In the genomic region with DNA sequence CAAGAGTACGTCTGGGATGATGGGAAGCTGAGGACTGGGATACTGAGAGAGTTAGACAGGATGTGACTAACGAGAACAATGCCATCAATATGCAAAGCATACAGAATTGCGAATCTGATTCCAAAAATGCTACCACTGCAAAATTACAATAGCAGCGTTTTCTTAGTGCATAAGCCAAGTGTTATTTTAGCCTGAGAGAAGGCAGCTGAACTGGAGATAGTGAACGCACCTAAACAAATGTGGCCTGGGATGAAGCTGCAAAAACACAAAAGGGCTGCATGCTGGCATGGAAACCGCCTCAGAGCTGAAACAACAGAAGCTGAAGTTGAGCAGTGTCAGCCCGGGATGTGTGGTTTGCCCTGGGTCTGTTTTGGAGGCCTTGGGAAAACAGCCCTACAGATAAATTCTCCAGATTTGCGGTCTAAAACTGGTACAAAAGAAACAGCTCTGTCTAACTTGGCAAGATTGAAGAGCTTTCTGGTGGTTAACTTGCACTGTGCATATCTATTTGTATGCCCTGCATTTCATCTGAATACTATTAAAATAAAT, we compare ENCODE assay signal across 1 cellular context.
TF ChIP-seq lines count a peak whose summit lies in the region.

No MANE protein-coding gene starts in this region.

TF ChIP-seq in SK-N-SH, 30 proteins besides CTCF, POLR2A, EP300 and RAD21:
- TF ChIP-seq SMC3 (IDR thresholded peaks at IDR 0.05; ENCODE audit: low read depth, low read length) (no peak), RFX5 (IDR thresholded peaks at IDR 0.05; ENCODE audit: low read length) (no peak), YY1 (IDR thresholded peaks at IDR 0.05; ENCODE audit: low read depth) (no peak), FOXM1 (IDR thresholded peaks at IDR 0.05; ENCODE audit: low read depth) (0 out of 2 replicates have a peak, but pooled peaks have one; percentile 20), ELF1 (IDR thresholded peaks at IDR 0.05) (no peak), FOXJ3 (CRISPR knock-in tag; IDR thresholded peaks at IDR 0.05) (no peak), TCF12 (IDR thresholded peaks at IDR 0.05) (peak; percentile 83), RCOR1 (IDR thresholded peaks at IDR 0.05; ENCODE audit: low read length) (0 out of 2 replicates have a peak, but pooled peaks have one; percentile 68), CHD2 (IDR thresholded peaks at IDR 0.05; ENCODE audit: low read length, partially characterized antibody) (no peak), MEF2A (IDR thresholded peaks at IDR 0.05; ENCODE audit: borderline replicate concordance, low read depth) (no peak), RXRA (IDR thresholded peaks at IDR 0.05; ENCODE audit: borderline replicate concordance, low read depth) (no peak), GABPA (IDR thresholded peaks at IDR 0.05; ENCODE audit: low read depth) (no peak), FOSL2 (IDR thresholded peaks at IDR 0.05; ENCODE audit: borderline replicate concordance, low read depth) (no peak), GATA2 (CRISPR knock-in tag; IDR thresholded peaks at IDR 0.05) (peak; percentile 38), EZH2phosphoT487 (IDR thresholded peaks at IDR 0.05; ENCODE audit: borderline replicate concordance, low read depth) (no peak; the same call in 1 of the 2 replicates), NRF1 (IDR thresholded peaks at IDR 0.05; ENCODE audit: low read depth, low read length) (no peak), MXI1 (IDR thresholded peaks at IDR 0.05; ENCODE audit: low read depth, low read length) (no peak), SIN3A (IDR thresholded peaks at IDR 0.05; ENCODE audit: borderline replicate concordance, low read depth, low read length) (no peak), POLR2AphosphoS5 (IDR thresholded peaks at IDR 0.05; ENCODE audit: low read depth, low read length) (peak; percentile 19; the same call in 1 of the 2 replicates), JUND (IDR thresholded peaks at IDR 0.05) (0 out of 2 replicates have a peak, but pooled peaks have one; percentile 9), TAF1 (IDR thresholded peaks at IDR 0.05; ENCODE audit: borderline replicate concordance, low read depth, low read length) (no peak), TEAD4 (IDR thresholded peaks at IDR 0.05; ENCODE audit: borderline replicate concordance, insufficient read depth) (peak; percentile 49; the same call in 1 of the 2 replicates), NFIC (IDR thresholded peaks at IDR 0.05; ENCODE audit: borderline replicate concordance) (0 out of 2 replicates have a peak, but pooled peaks have one; percentile 10)
- TF ChIP-seq, protein P1, sequence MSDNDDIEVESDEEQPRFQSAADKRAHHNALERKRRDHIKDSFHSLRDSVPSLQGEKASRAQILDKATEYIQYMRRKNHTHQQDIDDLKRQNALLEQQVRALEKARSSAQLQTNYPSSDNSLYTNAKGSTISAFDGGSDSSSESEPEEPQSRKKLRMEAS (IDR thresholded peaks at IDR 0.05; ENCODE audit: low read depth): no peak
- TF ChIP-seq, protein P2, sequence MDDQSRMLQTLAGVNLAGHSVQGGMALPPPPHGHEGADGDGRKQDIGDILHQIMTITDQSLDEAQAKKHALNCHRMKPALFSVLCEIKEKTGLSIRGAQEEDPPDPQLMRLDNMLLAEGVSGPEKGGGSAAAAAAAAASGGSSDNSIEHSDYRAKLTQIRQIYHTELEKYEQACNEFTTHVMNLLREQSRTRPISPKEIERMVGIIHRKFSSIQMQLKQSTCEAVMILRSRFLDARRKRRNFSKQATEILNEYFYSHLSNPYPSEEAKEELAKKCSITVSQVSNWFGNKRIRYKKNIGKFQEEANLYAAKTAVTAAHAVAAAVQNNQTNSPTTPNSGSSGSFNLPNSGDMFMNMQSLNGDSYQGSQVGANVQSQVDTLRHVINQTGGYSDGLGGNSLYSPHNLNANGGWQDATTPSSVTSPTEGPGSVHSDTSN (IDR thresholded peaks at IDR 0.05): peak; percentile 64
- TF ChIP-seq, protein P3, sequence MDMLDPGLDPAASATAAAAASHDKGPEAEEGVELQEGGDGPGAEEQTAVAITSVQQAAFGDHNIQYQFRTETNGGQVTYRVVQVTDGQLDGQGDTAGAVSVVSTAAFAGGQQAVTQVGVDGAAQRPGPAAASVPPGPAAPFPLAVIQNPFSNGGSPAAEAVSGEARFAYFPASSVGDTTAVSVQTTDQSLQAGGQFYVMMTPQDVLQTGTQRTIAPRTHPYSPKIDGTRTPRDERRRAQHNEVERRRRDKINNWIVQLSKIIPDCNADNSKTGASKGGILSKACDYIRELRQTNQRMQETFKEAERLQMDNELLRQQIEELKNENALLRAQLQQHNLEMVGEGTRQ (IDR thresholded peaks at IDR 0.05; ENCODE audit: borderline replicate concordance, low read depth, low read length): no peak
- TF ChIP-seq, protein P4, sequence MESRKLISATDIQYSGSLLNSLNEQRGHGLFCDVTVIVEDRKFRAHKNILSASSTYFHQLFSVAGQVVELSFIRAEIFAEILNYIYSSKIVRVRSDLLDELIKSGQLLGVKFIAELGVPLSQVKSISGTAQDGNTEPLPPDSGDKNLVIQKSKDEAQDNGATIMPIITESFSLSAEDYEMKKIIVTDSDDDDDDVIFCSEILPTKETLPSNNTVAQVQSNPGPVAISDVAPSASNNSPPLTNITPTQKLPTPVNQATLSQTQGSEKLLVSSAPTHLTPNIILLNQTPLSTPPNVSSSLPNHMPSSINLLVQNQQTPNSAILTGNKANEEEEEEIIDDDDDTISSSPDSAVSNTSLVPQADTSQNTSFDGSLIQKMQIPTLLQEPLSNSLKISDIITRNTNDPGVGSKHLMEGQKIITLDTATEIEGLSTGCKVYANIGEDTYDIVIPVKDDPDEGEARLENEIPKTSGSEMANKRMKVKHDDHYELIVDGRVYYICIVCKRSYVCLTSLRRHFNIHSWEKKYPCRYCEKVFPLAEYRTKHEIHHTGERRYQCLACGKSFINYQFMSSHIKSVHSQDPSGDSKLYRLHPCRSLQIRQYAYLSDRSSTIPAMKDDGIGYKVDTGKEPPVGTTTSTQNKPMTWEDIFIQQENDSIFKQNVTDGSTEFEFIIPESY (IDR thresholded peaks at IDR 0.05; ENCODE audit: borderline replicate concordance, low read depth): no peak
- TF ChIP-seq, protein P5, sequence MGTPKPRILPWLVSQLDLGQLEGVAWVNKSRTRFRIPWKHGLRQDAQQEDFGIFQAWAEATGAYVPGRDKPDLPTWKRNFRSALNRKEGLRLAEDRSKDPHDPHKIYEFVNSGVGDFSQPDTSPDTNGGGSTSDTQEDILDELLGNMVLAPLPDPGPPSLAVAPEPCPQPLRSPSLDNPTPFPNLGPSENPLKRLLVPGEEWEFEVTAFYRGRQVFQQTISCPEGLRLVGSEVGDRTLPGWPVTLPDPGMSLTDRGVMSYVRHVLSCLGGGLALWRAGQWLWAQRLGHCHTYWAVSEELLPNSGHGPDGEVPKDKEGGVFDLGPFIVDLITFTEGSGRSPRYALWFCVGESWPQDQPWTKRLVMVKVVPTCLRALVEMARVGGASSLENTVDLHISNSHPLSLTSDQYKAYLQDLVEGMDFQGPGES (IDR thresholded peaks at IDR 0.05; ENCODE audit: low read depth, low read length): no peak
- TF ChIP-seq, protein P6, sequence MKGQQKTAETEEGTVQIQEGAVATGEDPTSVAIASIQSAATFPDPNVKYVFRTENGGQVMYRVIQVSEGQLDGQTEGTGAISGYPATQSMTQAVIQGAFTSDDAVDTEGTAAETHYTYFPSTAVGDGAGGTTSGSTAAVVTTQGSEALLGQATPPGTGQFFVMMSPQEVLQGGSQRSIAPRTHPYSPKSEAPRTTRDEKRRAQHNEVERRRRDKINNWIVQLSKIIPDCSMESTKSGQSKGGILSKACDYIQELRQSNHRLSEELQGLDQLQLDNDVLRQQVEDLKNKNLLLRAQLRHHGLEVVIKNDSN (IDR thresholded peaks at IDR 0.05; ENCODE audit: borderline replicate concordance, low read depth): no peak
- TF ChIP-seq, protein P7, sequence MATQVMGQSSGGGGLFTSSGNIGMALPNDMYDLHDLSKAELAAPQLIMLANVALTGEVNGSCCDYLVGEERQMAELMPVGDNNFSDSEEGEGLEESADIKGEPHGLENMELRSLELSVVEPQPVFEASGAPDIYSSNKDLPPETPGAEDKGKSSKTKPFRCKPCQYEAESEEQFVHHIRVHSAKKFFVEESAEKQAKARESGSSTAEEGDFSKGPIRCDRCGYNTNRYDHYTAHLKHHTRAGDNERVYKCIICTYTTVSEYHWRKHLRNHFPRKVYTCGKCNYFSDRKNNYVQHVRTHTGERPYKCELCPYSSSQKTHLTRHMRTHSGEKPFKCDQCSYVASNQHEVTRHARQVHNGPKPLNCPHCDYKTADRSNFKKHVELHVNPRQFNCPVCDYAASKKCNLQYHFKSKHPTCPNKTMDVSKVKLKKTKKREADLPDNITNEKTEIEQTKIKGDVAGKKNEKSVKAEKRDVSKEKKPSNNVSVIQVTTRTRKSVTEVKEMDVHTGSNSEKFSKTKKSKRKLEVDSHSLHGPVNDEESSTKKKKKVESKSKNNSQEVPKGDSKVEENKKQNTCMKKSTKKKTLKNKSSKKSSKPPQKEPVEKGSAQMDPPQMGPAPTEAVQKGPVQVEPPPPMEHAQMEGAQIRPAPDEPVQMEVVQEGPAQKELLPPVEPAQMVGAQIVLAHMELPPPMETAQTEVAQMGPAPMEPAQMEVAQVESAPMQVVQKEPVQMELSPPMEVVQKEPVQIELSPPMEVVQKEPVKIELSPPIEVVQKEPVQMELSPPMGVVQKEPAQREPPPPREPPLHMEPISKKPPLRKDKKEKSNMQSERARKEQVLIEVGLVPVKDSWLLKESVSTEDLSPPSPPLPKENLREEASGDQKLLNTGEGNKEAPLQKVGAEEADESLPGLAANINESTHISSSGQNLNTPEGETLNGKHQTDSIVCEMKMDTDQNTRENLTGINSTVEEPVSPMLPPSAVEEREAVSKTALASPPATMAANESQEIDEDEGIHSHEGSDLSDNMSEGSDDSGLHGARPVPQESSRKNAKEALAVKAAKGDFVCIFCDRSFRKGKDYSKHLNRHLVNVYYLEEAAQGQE (IDR thresholded peaks at IDR 0.05; ENCODE audit: low read depth, low read length): no peak
